Comparison of ENCODE assay signal across 1 cellular context in the genomic region with DNA sequence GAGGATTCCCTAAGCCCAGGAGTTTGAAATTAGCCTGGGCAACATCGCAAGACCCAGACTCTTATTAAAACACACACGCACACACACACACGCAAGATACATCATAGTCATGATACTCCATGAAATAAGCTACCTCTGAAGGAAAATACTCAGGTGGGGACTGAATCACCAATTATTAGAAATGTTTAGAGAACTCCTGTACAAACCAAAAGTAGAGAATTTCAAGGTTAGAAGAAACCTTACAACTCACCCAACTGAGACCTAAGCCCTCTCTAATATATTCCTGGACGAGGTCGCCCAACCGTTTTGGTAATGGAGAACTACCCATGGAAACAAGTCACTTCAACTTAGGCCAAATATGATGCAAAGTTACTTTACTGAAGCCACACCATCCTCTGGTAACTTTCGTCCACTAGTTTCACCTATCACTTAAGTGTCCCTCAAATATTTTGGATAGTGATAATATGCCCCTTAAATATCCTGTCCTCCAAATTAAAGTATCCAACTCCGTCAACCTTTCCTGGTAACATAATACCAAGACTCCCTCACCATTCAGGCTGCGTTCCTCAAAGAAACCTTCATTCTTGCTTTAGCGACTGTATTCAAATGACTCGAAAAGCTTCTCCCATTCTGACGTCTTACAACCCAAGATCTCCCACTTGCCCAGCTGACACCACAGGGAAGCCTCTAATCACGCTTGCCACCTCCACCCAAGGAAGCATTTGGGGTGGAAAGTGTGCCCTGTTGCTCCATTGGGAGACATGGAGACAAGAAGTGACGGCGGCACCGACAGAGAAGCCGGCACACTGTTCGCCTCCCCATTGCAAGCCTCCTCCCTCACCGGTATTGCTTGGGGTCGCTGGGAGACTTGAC.
TF ChIP-seq lines count a peak whose summit lies in the region.

No MANE protein-coding gene starts in this region.

TF ChIP-seq in K562, 482 proteins besides CTCF, POLR2A, EP300 and RAD21 (continued from another document and continues in another):
- no peak for TF ChIP-seq MBD1 (CRISPR knock-in tag; IDR thresholded peaks at IDR 0.05)
- TF ChIP-seq PYGO2 (tag; IDR thresholded peaks at IDR 0.05): no peak
- 0 out of 2 replicates have a peak, but pooled peaks have one; percentile 29 for TF ChIP-seq NCOR1 (IDR thresholded peaks at IDR 0.05)
- peak; percentile 62 for TF ChIP-seq HDAC3 (IDR thresholded peaks at IDR 0.05; ENCODE audit: borderline replicate concordance, partially characterized antibody)
- TF ChIP-seq, protein P1, sequence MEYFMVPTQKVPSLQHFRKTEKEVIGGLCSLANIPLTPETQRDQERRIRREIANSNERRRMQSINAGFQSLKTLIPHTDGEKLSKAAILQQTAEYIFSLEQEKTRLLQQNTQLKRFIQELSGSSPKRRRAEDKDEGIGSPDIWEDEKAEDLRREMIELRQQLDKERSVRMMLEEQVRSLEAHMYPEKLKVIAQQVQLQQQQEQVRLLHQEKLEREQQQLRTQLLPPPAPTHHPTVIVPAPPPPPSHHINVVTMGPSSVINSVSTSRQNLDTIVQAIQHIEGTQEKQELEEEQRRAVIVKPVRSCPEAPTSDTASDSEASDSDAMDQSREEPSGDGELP (CRISPR knock-in tag; IDR thresholded peaks at IDR 0.05; ENCODE audit: borderline replicate concordance): no peak; the same call in 1 of the 2 replicates
- no peak for TF ChIP-seq TRIM28 (IDR thresholded peaks at IDR 0.05)
- TF ChIP-seq BRF2 (IDR thresholded peaks at IDR 0.05; ENCODE audit: borderline replicate concordance, insufficient read depth, insufficient read length): no peak
- TF ChIP-seq ZNF318 (IDR thresholded peaks at IDR 0.05; ENCODE audit: borderline replicate concordance in 1 of 2, low read depth in 1 of 2): no peak
- TF ChIP-seq HES1 (IDR thresholded peaks at IDR 0.05; ENCODE audit: low read depth): no peak
- peak; percentile 49 for TF ChIP-seq TAF9B (IDR thresholded peaks at IDR 0.05; ENCODE audit: partially characterized antibody)
- TF ChIP-seq ZNF239 (CRISPR knock-in tag; IDR thresholded peaks at IDR 0.05): no peak
- TF ChIP-seq PHF21A (IDR thresholded peaks at IDR 0.05; ENCODE audit: borderline replicate concordance, low read depth): no peak
- no peak for TF ChIP-seq ZNF165 (CRISPR knock-in tag; IDR thresholded peaks at IDR 0.05; ENCODE audit: borderline replicate concordance)
- TF ChIP-seq SREBF2 (CRISPR knock-in tag; IDR thresholded peaks at IDR 0.05): no peak
- no peak for TF ChIP-seq CBX8 (IDR thresholded peaks at IDR 0.05; ENCODE audit: borderline replicate concordance, extremely low read depth, low read depth, low read length, poor library complexity, severe bottlenecking)
- peak; percentile 39 for TF ChIP-seq CHD1 (IDR thresholded peaks at IDR 0.05; ENCODE audit: low read length)
- no peak for TF ChIP-seq E2F6 (IDR thresholded peaks at IDR 0.05; ENCODE audit: borderline replicate concordance in 1 of 2, extremely low read depth in 1 of 2, insufficient read depth in 1 of 2, insufficient read length in 1 of 2, low read depth in 1 of 2, low read length in 1 of 2, poor library complexity in 1 of 2, severe bottlenecking in 1 of 2)
- TF ChIP-seq TEAD1 (CRISPR knock-in tag; IDR thresholded peaks at IDR 0.05): peak in 1 of 2 experiments; percentile 54; a peak in 2 of 4 replicates
- TF ChIP-seq ZSCAN32 (CRISPR knock-in tag; IDR thresholded peaks at IDR 0.05): no peak
- no peak for TF ChIP-seq CCNT2 (IDR thresholded peaks at IDR 0.05; ENCODE audit: borderline replicate concordance, extremely low read depth, insufficient read length, low read depth, low read length)
- no peak for TF ChIP-seq HMG20B (CRISPR knock-in tag; IDR thresholded peaks at IDR 0.05)
- 0 out of 2 replicates have a peak, but pooled peaks have one; percentile 1 for TF ChIP-seq SMARCE1 (IDR thresholded peaks at IDR 0.05)
- TF ChIP-seq MBD2 (IDR thresholded peaks at IDR 0.05; ENCODE audit: borderline replicate concordance, low read depth): no peak
- TF ChIP-seq BRF1 (IDR thresholded peaks at IDR 0.05; ENCODE audit: borderline replicate concordance, extremely low read depth, insufficient read length): no peak
- TF ChIP-seq, protein P2, sequence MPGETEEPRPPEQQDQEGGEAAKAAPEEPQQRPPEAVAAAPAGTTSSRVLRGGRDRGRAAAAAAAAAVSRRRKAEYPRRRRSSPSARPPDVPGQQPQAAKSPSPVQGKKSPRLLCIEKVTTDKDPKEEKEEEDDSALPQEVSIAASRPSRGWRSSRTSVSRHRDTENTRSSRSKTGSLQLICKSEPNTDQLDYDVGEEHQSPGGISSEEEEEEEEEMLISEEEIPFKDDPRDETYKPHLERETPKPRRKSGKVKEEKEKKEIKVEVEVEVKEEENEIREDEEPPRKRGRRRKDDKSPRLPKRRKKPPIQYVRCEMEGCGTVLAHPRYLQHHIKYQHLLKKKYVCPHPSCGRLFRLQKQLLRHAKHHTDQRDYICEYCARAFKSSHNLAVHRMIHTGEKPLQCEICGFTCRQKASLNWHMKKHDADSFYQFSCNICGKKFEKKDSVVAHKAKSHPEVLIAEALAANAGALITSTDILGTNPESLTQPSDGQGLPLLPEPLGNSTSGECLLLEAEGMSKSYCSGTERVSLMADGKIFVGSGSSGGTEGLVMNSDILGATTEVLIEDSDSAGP (CRISPR knock-in tag; IDR thresholded peaks at IDR 0.05): no peak
- no peak for TF ChIP-seq ARHGAP35 (IDR thresholded peaks at IDR 0.05; ENCODE audit: partially characterized antibody)
- TF ChIP-seq GABPB1 (CRISPR knock-in tag; IDR thresholded peaks at IDR 0.05): 0 out of 2 replicates have a peak, but pooled peaks have one; percentile 12
- TF ChIP-seq EP400 (IDR thresholded peaks at IDR 0.05): peak; percentile 14; the same call in 1 of the 2 replicates
- TF ChIP-seq, protein P3, sequence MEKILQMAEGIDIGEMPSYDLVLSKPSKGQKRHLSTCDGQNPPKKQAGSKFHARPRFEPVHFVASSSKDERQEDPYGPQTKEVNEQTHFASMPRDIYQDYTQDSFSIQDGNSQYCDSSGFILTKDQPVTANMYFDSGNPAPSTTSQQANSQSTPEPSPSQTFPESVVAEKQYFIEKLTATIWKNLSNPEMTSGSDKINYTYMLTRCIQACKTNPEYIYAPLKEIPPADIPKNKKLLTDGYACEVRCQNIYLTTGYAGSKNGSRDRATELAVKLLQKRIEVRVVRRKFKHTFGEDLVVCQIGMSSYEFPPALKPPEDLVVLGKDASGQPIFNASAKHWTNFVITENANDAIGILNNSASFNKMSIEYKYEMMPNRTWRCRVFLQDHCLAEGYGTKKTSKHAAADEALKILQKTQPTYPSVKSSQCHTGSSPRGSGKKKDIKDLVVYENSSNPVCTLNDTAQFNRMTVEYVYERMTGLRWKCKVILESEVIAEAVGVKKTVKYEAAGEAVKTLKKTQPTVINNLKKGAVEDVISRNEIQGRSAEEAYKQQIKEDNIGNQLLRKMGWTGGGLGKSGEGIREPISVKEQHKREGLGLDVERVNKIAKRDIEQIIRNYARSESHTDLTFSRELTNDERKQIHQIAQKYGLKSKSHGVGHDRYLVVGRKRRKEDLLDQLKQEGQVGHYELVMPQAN (IDR thresholded peaks at IDR 0.05; ENCODE audit: borderline replicate concordance): peak; percentile 55
- TF ChIP-seq SRSF7 (optimal IDR thresholded peaks at IDR 0.05; ENCODE audit: low read depth, low read length): no peak
- TF ChIP-seq CBFB (CRISPR knock-in tag; IDR thresholded peaks at IDR 0.05): no peak
- TF ChIP-seq ZNF197 (CRISPR knock-in tag; IDR thresholded peaks at IDR 0.05; ENCODE audit: low read depth): no peak
- TF ChIP-seq NR2C1 (IDR thresholded peaks at IDR 0.05): peak; percentile 14; the same call in 1 of the 2 replicates
- TF ChIP-seq NR2C1 (tag; IDR thresholded peaks at IDR 0.05): no peak
